ENCODE assay signal across 8 cellular contexts in the genomic region with DNA sequence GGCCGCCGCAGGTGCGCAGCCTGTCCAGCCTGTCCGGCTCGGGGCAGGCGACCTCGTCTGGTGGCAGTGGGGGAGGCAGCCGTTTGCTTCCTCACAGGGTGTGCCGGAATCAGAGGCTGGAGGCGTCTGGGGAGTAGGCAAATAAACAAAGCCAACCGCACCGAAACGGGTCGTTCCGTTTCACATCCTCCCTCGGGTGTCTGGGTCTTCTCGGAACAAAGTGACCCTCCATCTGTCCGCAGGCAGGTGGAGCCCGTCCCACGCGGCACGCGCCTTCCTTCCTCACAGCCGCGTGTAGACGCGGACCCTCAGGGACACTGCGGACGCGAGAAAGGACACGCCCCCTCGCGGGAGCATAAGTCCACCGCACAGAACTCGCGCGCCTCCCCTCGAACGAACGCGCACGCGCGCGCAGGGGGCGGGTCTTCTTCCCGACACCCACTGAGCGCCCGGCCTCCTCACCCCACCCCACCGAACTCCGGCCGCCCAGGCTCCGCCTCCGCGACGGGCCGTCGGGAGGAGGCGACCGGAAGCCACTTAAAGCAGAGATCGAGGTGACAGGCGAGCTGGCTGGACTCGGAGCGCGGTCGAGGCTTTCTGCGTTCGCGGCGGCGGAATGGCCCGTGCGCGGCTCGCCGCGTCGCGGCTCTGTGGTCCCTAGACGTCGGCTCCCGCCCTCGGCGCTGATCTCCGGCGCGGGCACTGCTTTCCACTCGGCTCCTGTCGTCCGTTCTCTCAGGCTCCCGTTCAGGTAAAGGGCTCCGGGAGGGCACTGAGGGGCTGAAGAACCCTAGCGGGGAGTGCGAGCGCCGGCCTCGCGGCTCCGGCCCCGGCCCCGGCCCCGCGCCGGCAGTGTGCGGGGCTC. TPM values are rescaled to one million over a fixed set of nuclear protein-coding genes. Genes with fewer than 3 reads are reported as not detected.
DNase-seq lines count a peak whose midpoint lies in the region; ATAC-seq and TF ChIP-seq lines count a peak whose summit lies in the region.

A gene with protein sequence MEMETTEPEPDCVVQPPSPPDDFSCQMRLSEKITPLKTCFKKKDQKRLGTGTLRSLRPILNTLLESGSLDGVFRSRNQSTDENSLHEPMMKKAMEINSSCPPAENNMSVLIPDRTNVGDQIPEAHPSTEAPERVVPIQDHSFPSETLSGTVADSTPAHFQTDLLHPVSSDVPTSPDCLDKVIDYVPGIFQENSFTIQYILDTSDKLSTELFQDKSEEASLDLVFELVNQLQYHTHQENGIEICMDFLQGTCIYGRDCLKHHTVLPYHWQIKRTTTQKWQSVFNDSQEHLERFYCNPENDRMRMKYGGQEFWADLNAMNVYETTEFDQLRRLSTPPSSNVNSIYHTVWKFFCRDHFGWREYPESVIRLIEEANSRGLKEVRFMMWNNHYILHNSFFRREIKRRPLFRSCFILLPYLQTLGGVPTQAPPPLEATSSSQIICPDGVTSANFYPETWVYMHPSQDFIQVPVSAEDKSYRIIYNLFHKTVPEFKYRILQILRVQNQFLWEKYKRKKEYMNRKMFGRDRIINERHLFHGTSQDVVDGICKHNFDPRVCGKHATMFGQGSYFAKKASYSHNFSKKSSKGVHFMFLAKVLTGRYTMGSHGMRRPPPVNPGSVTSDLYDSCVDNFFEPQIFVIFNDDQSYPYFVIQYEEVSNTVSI (plus strand): TSS at position 545 of the 865 bp plus-strand sequence. CDS start 3,108 bp downstream, outside the sequence.

- H3K27ac ChIP-seq in HUES48 (ENCODE audit: low read depth, low read length), result peak within 1 kb of the TSS; percentile 90
- peak within 1 kb of the TSS; percentile 83 for H3K27ac ChIP-seq in endodermal cell (ENCODE audit: low read depth, low read length)

- H3K27ac Mint-ChIP-seq in Calu3 (ENCODE audit: unreplicated experiment) (peak within 1 kb of the TSS; percentile 99), endodermal cell (peak within 1 kb of the TSS; percentile 98)

- peaks cover 17% of the 10 kb centered on the region for H3K4me1 ChIP-seq in HUES48 (ENCODE audit: control insufficient read depth, insufficient read depth, low read length)
- H3K4me1 ChIP-seq in NT2/D1 (ENCODE audit: insufficient read depth, insufficient read length), result no peaks in the 10 kb centered on the region
- H3K4me1 ChIP-seq in endodermal cell (ENCODE audit: control insufficient read depth, insufficient read depth, low read length), result peaks cover 4% of the 10 kb centered on the region

- H3K9ac ChIP-seq in HUES48 (ENCODE audit: low read depth, low read length), result peak within 1 kb of the TSS; percentile 74
- peak within 1 kb of the TSS; percentile 90 for H3K9ac ChIP-seq in NT2/D1 (ENCODE audit: insufficient read length, low read depth)
- H3K9ac ChIP-seq in endodermal cell (ENCODE audit: extremely low read depth, low read length, poor library complexity, severe bottlenecking), result peak within 1 kb of the TSS; percentile 90

- H3K4me3 Mint-ChIP-seq in Calu3 (ENCODE audit: low read depth, unreplicated experiment) (peak within 1 kb of the TSS; percentile 99), endodermal cell (peak within 1 kb of the TSS; percentile 91)

- H3K27me3 Mint-ChIP-seq in Calu3 (ENCODE audit: unreplicated experiment) (no peaks in the 10 kb centered on the region), endodermal cell (ENCODE audit: insufficient read depth) (peaks cover 18% of the 10 kb centered on the region)

- TF ChIP-seq CTCF in Calu3 (IDR thresholded peaks at IDR 0.05; ENCODE audit: unreplicated experiment) (peak; percentile 89), endodermal cell (conservative IDR thresholded peaks at IDR 0.05) (peak; percentile 90)

- H3K9me3 ChIP-seq in HUES48 (ENCODE audit: control insufficient read depth, insufficient read depth, low read length) (no peaks in the 10 kb centered on the region), NT2/D1 (ENCODE audit: insufficient read depth, low read length) (no peaks in the 10 kb centered on the region), endodermal cell (ENCODE audit: control insufficient read depth, low read length) (no peaks in the 10 kb centered on the region)

- ATAC-seq in GM21390 (IDR thresholded peaks at IDR 0.05; ENCODE audit: unreplicated experiment), result peak; percentile 78

- DNase-seq in Calu3 (peak; percentile 100), NT2/D1 (ENCODE audit: low read depth, low spot score) (peak; percentile 89), endodermal cell (peak; percentile 98), mesenteric fat pad (ENCODE audit: low spot score) (peak; percentile 100)
- DNase-seq in activated CD8-positive, alpha-beta memory T cell treated with anti-CD3 and anti-CD28 coated beads, Interleukin-2, amount 50 U/mL, for 1 hour (ENCODE audit: extremely low read depth), result peak; percentile 92
- peak; percentile 99 for DNase-seq in stimulated activated CD8-positive, alpha-beta memory T cell treated with anti-CD3 and anti-CD28 coated beads, Interleukin-15, amount 100 ng/mL, for 24 hours (ENCODE audit: low read depth)

- H3K9me3 Mint-ChIP-seq in Calu3 (ENCODE audit: low read depth, unreplicated experiment), result no peaks in the 10 kb centered on the region
- no peaks in the 10 kb centered on the region for H3K9me3 Mint-ChIP-seq in endodermal cell

- CTCF ChIA-PET in Calu3 (lab: Charles Lee), result interaction anchor here (0.5 to 2.6 kb wide), 21 partner anchors 9 to 524 kb away, joined by 3 to 30 read pairs (median 4); a partner anchor contains a TSS

- peaks cover 17% of the 10 kb centered on the region for H3K36me3 ChIP-seq in HUES48 (ENCODE audit: control insufficient read depth, insufficient read depth, low read length)
- peaks cover 21% of the 10 kb centered on the region for H3K36me3 ChIP-seq in NT2/D1 (ENCODE audit: insufficient read depth, insufficient read length, low read length)
- peaks cover 19% of the 10 kb centered on the region for H3K36me3 ChIP-seq in endodermal cell (ENCODE audit: control insufficient read depth, insufficient read depth, low read length)

- intact Hi-C loops in Calu3 (cut with micrococcal nuclease; ENCODE audit: unreplicated experiment), result loop anchor here (1.0 to 5.0 kb wide), 6 partner anchors 45 to 522 kb away; a partner anchor contains a TSS

- 0% methylated on average over 31 to 105 of the region's 105 CpGs for WGBS in endodermal cell (ENCODE audit: insufficient coverage in 1 of 2, insufficient read length in 1 of 2), 2 experiments

- peaks cover 46% of the 10 kb centered on the region for H3K4me1 Mint-ChIP-seq in Calu3 (ENCODE audit: low read depth, unreplicated experiment)
- peaks cover 35% of the 10 kb centered on the region for H3K4me1 Mint-ChIP-seq in endodermal cell

- peak within 1 kb of the TSS; percentile 95 for H3K4me3 ChIP-seq in HUES48 (ENCODE audit: low read depth, low read length)
- peak within 1 kb of the TSS; percentile 87 for H3K4me3 ChIP-seq in NT2/D1 (ENCODE audit: insufficient read length, low read depth)
- peak within 1 kb of the TSS; percentile 92 for H3K4me3 ChIP-seq in endodermal cell (ENCODE audit: low read length)

- no TSS peak for BruUV-seq in Calu3 (replicated peaks; lab: Mats Ljungman, UMichigan)

- H3K27me3 ChIP-seq in HUES48 (ENCODE audit: control insufficient read depth, insufficient read depth, low read length) (peaks cover 6% of the 10 kb centered on the region; the same call in 1 of the 2 replicates), NT2/D1 (ENCODE audit: insufficient read depth, insufficient read length) (peaks cover 5% of the 10 kb centered on the region), endodermal cell (ENCODE audit: control insufficient read depth, insufficient read depth, low read length, poor library complexity, severe bottlenecking) (no peaks in the 10 kb centered on the region)

- peaks cover 58% of the 10 kb centered on the region for H3K36me3 Mint-ChIP-seq in Calu3 (ENCODE audit: insufficient read depth, unreplicated experiment)
- peaks cover 14% of the 10 kb centered on the region for H3K36me3 Mint-ChIP-seq in endodermal cell (ENCODE audit: low read depth)

RNA-seq across cellular contexts. Expression of the gene that starts here (rescaled TPM):
- total RNA-seq in Calu3 (2022) (84.9 and 91.4 TPM in 2 replicates), endodermal cell (10 to 100 TPM; 27.1 to 34.3 TPM), mesenteric fat pad (88.9 TPM)
- polyA plus RNA-seq in endodermal cell (2013, experiment 1 of 2), result 14.8 TPM
- 14.7 TPM for polyA plus RNA-seq in endodermal cell (2013, experiment 2 of 2)

Comparison
In these comparisons a context has a peak if more than half of its experiments do, and no peak if none do; other contexts are left out.
1. Peak in every context shown above with its lines: DNase-seq, ATAC-seq, H3K4me3 ChIP-seq and H3K27ac ChIP-seq.